ENCODE assay signal across 8 cellular contexts in the genomic region with DNA sequence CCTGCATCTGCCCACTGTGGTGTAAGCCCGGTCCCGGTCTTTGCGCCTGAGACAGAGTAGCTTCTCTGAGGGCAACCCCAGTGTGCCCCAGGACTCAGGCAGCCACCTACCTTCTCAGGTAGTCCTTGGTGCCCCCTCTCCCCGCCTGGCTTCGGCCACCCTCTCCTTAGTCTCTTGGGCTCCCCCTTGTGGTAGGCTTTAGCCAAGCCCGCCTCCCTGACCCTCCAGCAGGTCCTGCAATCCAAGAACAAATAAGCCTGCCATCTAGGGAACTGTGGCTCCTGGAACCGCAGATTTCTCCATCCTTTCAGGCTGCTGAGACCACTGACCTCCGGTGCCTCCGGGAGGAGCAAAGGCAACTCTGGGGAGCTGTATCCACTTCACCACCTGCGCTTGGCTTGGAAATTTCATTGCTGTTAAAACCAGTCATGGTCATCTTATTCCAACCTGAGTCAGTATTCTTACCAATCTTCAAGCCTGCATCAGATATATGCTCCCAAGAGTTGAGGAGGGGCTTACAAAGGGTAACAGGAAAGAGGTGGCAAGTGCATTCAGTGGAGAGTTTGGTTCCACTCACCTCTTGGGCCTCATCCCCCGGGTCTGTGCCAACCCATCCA. TPM values are rescaled to one million over a fixed set of nuclear protein-coding genes. Genes with fewer than 3 reads are reported as not detected.
A peak's percentile ranks its signal among the peaks of the same experiment; 100 is the strongest.
DNase-seq lines count a peak whose midpoint lies in the region; ATAC-seq, FAIRE-seq and TF ChIP-seq lines count a peak whose summit lies in the region.

No MANE protein-coding gene starts in this region.

- DNase-seq in AG10803 (ENCODE audit: low read depth) (peak; percentile 57), NCI-H2029 (lab: John Stamatoyannopoulos, UW) (peak; percentile 71), endothelial cell of umbilical vein (ENCODE audit: low read depth, low spot score) (peak; percentile 40), mesendoderm (peak; percentile 93), suprapubic skin (ENCODE audit: low spot score in 2 of 2) (peak; percentile 70 to 81)
- peak; percentile 70 for DNase-seq in activated CD4-positive, alpha-beta T cell treated with anti-CD3 and anti-CD28 coated beads for 36 hours

- H3K9me1 ChIP-seq in endothelial cell of umbilical vein (replicated peaks; ENCODE audit: control insufficient read depth, extremely low read depth, insufficient read depth, low read length) = no peaks in the 10 kb centered on the region

- TF ChIP-seq EP300 in suprapubic skin (IDR thresholded peaks at IDR 0.05) = no peak

- TF ChIP-seq CTCF in AG10803 (conservative IDR thresholded peaks at IDR 0.05; ENCODE audit: low read length) (peak; percentile 97), endothelial cell of umbilical vein (IDR thresholded peaks at IDR 0.05; ENCODE audit: extremely low read depth in 1 of 2, insufficient read depth in 1 of 2, low read depth in 1 of 2, low read length in 2 of 2) (peak; percentile 64 to 79), suprapubic skin (IDR thresholded peaks at IDR 0.05) (peak; percentile 12 to 82)

- H3K27ac ChIP-seq in endothelial cell of umbilical vein (ENCODE audit: insufficient read depth, low read depth, low read length) (no peak overlapping the region), mesendoderm (ENCODE audit: low read depth, low read length) (no peak overlapping the region), suprapubic skin (no peak overlapping the region)

- H3K4me1 Mint-ChIP-seq in activated CD4-positive, alpha-beta T cell treated with anti-CD3 and anti-CD28 coated beads for 36 hours = no peaks in the 10 kb centered on the region

- H3K23ac ChIP-seq in mesendoderm (ENCODE audit: low read length) = no peak overlapping the region

- no peaks in the 10 kb centered on the region for H3K79me1 ChIP-seq in mesendoderm (ENCODE audit: low read length)

- H3K9ac ChIP-seq in endothelial cell of umbilical vein (replicated peaks; ENCODE audit: extremely low read depth, insufficient read depth, low read length) (no peak overlapping the region), mesendoderm (ENCODE audit: low read length) (no peak overlapping the region)

- peak; percentile 67 for ATAC-seq in GM18519 (IDR thresholded peaks at IDR 0.05; ENCODE audit: low FRiP score, unreplicated experiment)
- ATAC-seq in HG03039 (IDR thresholded peaks at IDR 0.05; ENCODE audit: unreplicated experiment) = peak; percentile 76
- ATAC-seq in activated CD4-positive, alpha-beta T cell treated with anti-CD3 and anti-CD28 coated beads for 36 hours = no peak

- H2AK5ac ChIP-seq in mesendoderm (ENCODE audit: low read length) = peak overlapping the region; percentile 15

- no peaks in the 10 kb centered on the region for H3K9me3 Mint-ChIP-seq in activated CD4-positive, alpha-beta T cell treated with anti-CD3 and anti-CD28 coated beads for 36 hours (ENCODE audit: low read depth)

- no peak overlapping the region for H3K4ac ChIP-seq in mesendoderm (ENCODE audit: low read depth, low read length)

- no peaks in the 10 kb centered on the region for H4K20me1 ChIP-seq in endothelial cell of umbilical vein (replicated peaks; ENCODE audit: control insufficient read depth, extremely low read depth, insufficient read depth, low read length)

- no peak overlapping the region for H3K4me3 Mint-ChIP-seq in activated CD4-positive, alpha-beta T cell treated with anti-CD3 and anti-CD28 coated beads for 36 hours

- H3K4me3 ChIP-seq in AG10803 (ENCODE audit: low read length) (no peak overlapping the region), endothelial cell of umbilical vein (replicated peaks in 1 of 3; ENCODE audit: insufficient read depth in 1 of 3, low read depth in 1 of 3, low read length in 3 of 3) (no peak overlapping the region), mesendoderm (ENCODE audit: low read length) (no peak overlapping the region), suprapubic skin (no peak overlapping the region)

- no peaks in the 10 kb centered on the region for H3K36me3 ChIP-seq in endothelial cell of umbilical vein (ENCODE audit: control insufficient read depth in 2 of 2, extremely low read depth in 1 of 2, insufficient read depth in 2 of 2, low read length in 2 of 2)
- H3K36me3 ChIP-seq in mesendoderm (ENCODE audit: control insufficient read depth, insufficient read depth, low read length) = no peaks in the 10 kb centered on the region
- H3K36me3 ChIP-seq in suprapubic skin = no peaks in the 10 kb centered on the region

- no peak overlapping the region for H3K27ac Mint-ChIP-seq in activated CD4-positive, alpha-beta T cell treated with anti-CD3 and anti-CD28 coated beads for 36 hours

- POLR2A ChIA-PET in activated CD4-positive, alpha-beta T cell treated with anti-CD3 and anti-CD28 coated beads for 36 hours (lab: Charles Lee) = no interaction called here
- POLR2A ChIA-PET in endothelial cell of umbilical vein (lab: Charles Lee) = no interaction called here

- H3K79me2 ChIP-seq in endothelial cell of umbilical vein (ENCODE audit: control insufficient read depth, insufficient read depth, low read length) = no peaks in the 10 kb centered on the region
- H3K79me2 ChIP-seq in mesendoderm (ENCODE audit: control insufficient read depth, insufficient read depth, low read length) = no peaks in the 10 kb centered on the region

- H4K8ac ChIP-seq in mesendoderm (ENCODE audit: low read depth, low read length) = no peak overlapping the region

- WGBS in mesendoderm (ENCODE audit: extremely low coverage, insufficient coverage, low lambda C conversion rate) = no CpG with 5 or more reads among the region's 11 CpGs
- WGBS in suprapubic skin = 36% methylated on average over 10 of the region's 11 CpGs

- H3K27me3 Mint-ChIP-seq in activated CD4-positive, alpha-beta T cell treated with anti-CD3 and anti-CD28 coated beads for 36 hours = peaks cover 5% of the 10 kb centered on the region

- H3K4me1 ChIP-seq in endothelial cell of umbilical vein (ENCODE audit: control insufficient read depth, extremely low read depth, insufficient read depth, low read length) = no peaks in the 10 kb centered on the region
- peaks cover 2% of the 10 kb centered on the region for H3K4me1 ChIP-seq in mesendoderm (ENCODE audit: control insufficient read depth, low read depth, low read length)
- no peaks in the 10 kb centered on the region for H3K4me1 ChIP-seq in suprapubic skin

- no peak for FAIRE-seq in endothelial cell of umbilical vein (lab: Jason Lieb, UNC)

- H3K27me3 ChIP-seq in endothelial cell of umbilical vein (ENCODE audit: control insufficient read depth in 2 of 2, insufficient read depth in 2 of 2, low read length in 2 of 2) (no peaks in the 10 kb centered on the region), mesendoderm (ENCODE audit: insufficient read depth, low read length, poor library complexity) (no peaks in the 10 kb centered on the region), suprapubic skin (no peaks in the 10 kb centered on the region)

- no peaks in the 10 kb centered on the region for H3K36me3 Mint-ChIP-seq in activated CD4-positive, alpha-beta T cell treated with anti-CD3 and anti-CD28 coated beads for 36 hours (ENCODE audit: low read depth)

- no peak for TF ChIP-seq POLR2A in endothelial cell of umbilical vein (IDR thresholded peaks at IDR 0.05; ENCODE audit: low read depth, low read length)
- TF ChIP-seq POLR2A in suprapubic skin (IDR thresholded peaks at IDR 0.05) = no peak

- no peak overlapping the region for H3K4me2 ChIP-seq in endothelial cell of umbilical vein (ENCODE audit: insufficient read depth, low read length)
- no peak overlapping the region for H3K4me2 ChIP-seq in mesendoderm (ENCODE audit: low read length)

- H2BK5ac ChIP-seq in mesendoderm (ENCODE audit: low read length) = no peak overlapping the region

- no peak overlapping the region for H2BK15ac ChIP-seq in mesendoderm (replicated peaks; ENCODE audit: low read depth)

- intact Hi-C loops in activated CD4-positive, alpha-beta T cell treated with anti-CD3 and anti-CD28 coated beads for 36 hours (cut with DNase I, micrococcal nuclease) = loop anchor here in 1 of 2 experiments (1.0 kb wide), 2 partner anchors 93 to 847 kb away; no protein-coding TSS in a partner anchor
- intact Hi-C loops in endothelial cell of umbilical vein (cut with micrococcal nuclease) = loop anchor here (5.0 kb wide), 1 partner anchor 431 kb away; no protein-coding TSS in a partner anchor

- dilution Hi-C loops in endothelial cell of umbilical vein (cut with MboI; ENCODE audit: extremely low pct_ligation_motif_present, low sequenced_read_pairs) = no loop called here

- no peak overlapping the region for H2BK120ac ChIP-seq in mesendoderm (ENCODE audit: low read depth, low read length)

- no peak overlapping the region for H2AFZ ChIP-seq in endothelial cell of umbilical vein (ENCODE audit: low read depth, low read length)

- CTCF ChIA-PET in activated CD4-positive, alpha-beta T cell treated with anti-CD3 and anti-CD28 coated beads for 36 hours (lab: Charles Lee) = interaction anchor here (0.7 to 1.5 kb wide), 4 partner anchors 11 to 858 kb away, joined by 3 read pairs; no protein-coding TSS in a partner anchor
- CTCF ChIA-PET in endothelial cell of umbilical vein (lab: Charles Lee) = interaction anchor here (1.4 to 2.2 kb wide), 3 partner anchors 11 to 848 kb away, joined by 3 to 8 read pairs (median 5); no protein-coding TSS in a partner anchor

- no peak overlapping the region for H3K18ac ChIP-seq in mesendoderm (ENCODE audit: low read length)

- BruUV-seq in endothelial cell of umbilical vein (replicated peaks; lab: Mats Ljungman, UMichigan) = no TSS peak

- H3K9me3 ChIP-seq in endothelial cell of umbilical vein (replicated peaks; ENCODE audit: control insufficient read depth, insufficient read depth, low read length) = no peaks in the 10 kb centered on the region
- H3K9me3 ChIP-seq in suprapubic skin = no peaks in the 10 kb centered on the region

- no peak overlapping the region for H4K5ac ChIP-seq in mesendoderm (ENCODE audit: low read length)

- H3K56ac ChIP-seq in mesendoderm (ENCODE audit: low read length) = peak overlapping the region; percentile 36

TF ChIP-seq in endothelial cell of umbilical vein, 7 proteins besides CTCF, POLR2A, EP300 and RAD21 (continues in another document):
- TF ChIP-seq FOS (IDR thresholded peaks at IDR 0.05; ENCODE audit: borderline replicate concordance, insufficient read depth, low read length) (no peak), MYC (IDR thresholded peaks at IDR 0.05; ENCODE audit: low read depth, low read length) (no peak)

RNA-seq across cellular contexts. Expression of a gene that starts 52.8 kb away (rescaled TPM):
- not detected for total RNA-seq in activated CD4-positive, alpha-beta T cell treated with anti-CD3 and anti-CD28 coated beads for 36 hours
- 0.27 TPM in 1 of 2 replicates, not detected in the other for total RNA-seq in endothelial cell of umbilical vein
- polyA plus RNA-seq in endothelial cell of umbilical vein = 0.02 and 0.06 TPM in 2 replicates
- 0.04 and 0.13 TPM in 2 replicates for polyA plus RNA-seq in endothelial cell of umbilical vein (2011; cell fraction: cytosol; rRNA removed)
- 0.16 and 0.22 TPM in 2 replicates for polyA plus RNA-seq in endothelial cell of umbilical vein (2011; cell fraction: nucleus; rRNA removed)
- 0.27 and 0.33 TPM in 2 replicates for polyA plus RNA-seq in endothelial cell of umbilical vein (2012)
- 0.12 and 0.19 TPM in 2 replicates for polyA minus RNA-seq in endothelial cell of umbilical vein
- polyA minus RNA-seq in endothelial cell of umbilical vein (2011; cell fraction: cytosol; rRNA and poly(A)+ RNA removed) = not detected
- 0.10 and 1.3 TPM in 2 replicates for polyA minus RNA-seq in endothelial cell of umbilical vein (2011; cell fraction: nucleus; rRNA and poly(A)+ RNA removed)
- 32.1 TPM for polyA plus RNA-seq in mesendoderm (2013, experiment 1 of 2)
- polyA plus RNA-seq in mesendoderm (2013, experiment 2 of 2) = 25.8 TPM
- total RNA-seq in suprapubic skin = 10 to 100 TPM; 31.4 to 44.5 (median 38.0) TPM

Comparison
In these comparisons a context has a peak if more than half of its experiments do, and no peak if none do; other contexts are left out.
1. DNase-seq: peak in every context shown above with its lines; median percentile 93 in mesendoderm; 76 in suprapubic skin; 71 in NCI-H2029; 70 in activated CD4-positive, alpha-beta T cell treated with anti-CD3 and anti-CD28 coated beads for 36 hours; 57 in AG10803; 40 in endothelial cell of umbilical vein.
2. CTCF ChIP-seq: peak in every context shown above with its lines; median percentile 97 in AG10803; 72 in endothelial cell of umbilical vein; 47 in suprapubic skin.
3. RNA of a gene that starts 52.8 kb away (total RNA-seq): 31.4 to 44.5 TPM in suprapubic skin; 0.27 TPM in endothelial cell of umbilical vein and not detected in activated CD4-positive, alpha-beta T cell treated with anti-CD3 and anti-CD28 coated beads for 36 hours; every median in the first group is over 10 times any median in the second.